In genomic region chr1:8004803-8005573, GRCh38 we compare ENCODE assay signal across 8 cellular contexts. TPM values are rescaled to one million over a fixed set of nuclear protein-coding genes. Genes with fewer than 3 reads are reported as not detected.
DNase-seq lines count a peak whose midpoint lies in the region; ATAC-seq and TF ChIP-seq lines count a peak whose summit lies in the region.

No MANE protein-coding gene starts in this region.

- H3K36me3 Mint-ChIP-seq in naive thymus-derived CD8-positive, alpha-beta T cell = peaks cover 8 to 28% (median 10%) of the 10 kb centered on the region in 3 donors

- H3K4me3 ChIP-seq in foreskin fibroblast (ENCODE audit: low read depth in 1 of 2, low read length in 2 of 2) = peak overlapping the region; percentile 13 to 25

- no peak for ATAC-seq in HG03565 (IDR thresholded peaks at IDR 0.05; ENCODE audit: unreplicated experiment)
- no peak for ATAC-seq in naive thymus-derived CD8-positive, alpha-beta T cell
- no peak for ATAC-seq in GM21619 (IDR thresholded peaks at IDR 0.05; ENCODE audit: unreplicated experiment)

- POLR2A ChIA-PET in naive thymus-derived CD8-positive, alpha-beta T cell (lab: Charles Lee) = interaction anchor here (0.7 kb wide), 1 partner anchor 291 kb away, joined by 3 read pairs; no protein-coding TSS in a partner anchor

- no peaks in the 10 kb centered on the region for H3K4me1 Mint-ChIP-seq in naive thymus-derived CD8-positive, alpha-beta T cell

- peak; percentile 22 for DNase-seq in SKM-1 treated with dmso at 0.1 percent for 144 hours (lab: John Stamatoyannopoulos, UW; ENCODE audit: unreplicated experiment)
- DNase-seq in SKM-1 (lab: John Stamatoyannopoulos, UW; ENCODE audit: unreplicated experiment) = no peak
- peak; percentile 85 for DNase-seq in SK-MEL-5 (ENCODE audit: low read depth, low spot score)
- peak; percentile 95 to 96 for DNase-seq in foreskin fibroblast
- DNase-seq in pulmonary artery endothelial cell (ENCODE audit: low read depth, low spot score) = peak; percentile 19
- DNase-seq in naive thymus-derived CD8-positive, alpha-beta T cell = no peak

- H3K27me3 Mint-ChIP-seq in naive thymus-derived CD8-positive, alpha-beta T cell = no peaks in the 10 kb centered on the region

- TF ChIP-seq CTCF in foreskin fibroblast (IDR thresholded peaks at IDR 0.05; ENCODE audit: low read depth, low read length) = no peak

- no peaks in the 10 kb centered on the region for H3K9me3 Mint-ChIP-seq in naive thymus-derived CD8-positive, alpha-beta T cell

- H3K4me3 Mint-ChIP-seq in naive thymus-derived CD8-positive, alpha-beta T cell = no peak overlapping the region

- in situ Hi-C loops in SK-MEL-5 (cut with HindIII; ENCODE audit: low pct_unique_long_range_greater_than_20kb, low sequenced_read_pairs) = loop anchor here (25.0 kb wide), 1 partner anchor 307 kb away; the partner anchor contains the start of gene SLC45A1

- no peak overlapping the region for H3K27ac Mint-ChIP-seq in naive thymus-derived CD8-positive, alpha-beta T cell

RNA-seq across cellular contexts. Expression of gene ERRFI1, which starts 21.1 kb away (rescaled TPM):
- 8.6 and 9.2 TPM in 2 replicates for total RNA-seq in SK-MEL-5 (2014; rRNA removed; shearing (Covaris generic))
- polyA plus RNA-seq in SK-MEL-5 (2015; cell fraction: cytosol; rRNA removed) = 34.8 and 38.1 TPM in 2 replicates
- 29.7 and 37.4 TPM in 2 replicates for polyA plus RNA-seq in SK-MEL-5 (2015; cell fraction: nucleus; rRNA removed)
- 42.6 and 51.0 TPM in 2 replicates for total RNA-seq in pulmonary artery endothelial cell
- 1 to 10 TPM; 1.0 to 2.1 TPM for total RNA-seq in naive thymus-derived CD8-positive, alpha-beta T cell
- polyA plus RNA-seq in naive thymus-derived CD8-positive, alpha-beta T cell = under 1 TPM in 2 of 3 donors, not detected in 1; 0.28 to 0.42 TPM

RNA-seq across cellular contexts. Expression of gene PARK7, which starts 43.5 kb away (rescaled TPM):
- total RNA-seq in SK-MEL-5 (2014; rRNA removed; shearing (Covaris generic)) = 264 and 305 TPM in 2 replicates
- polyA plus RNA-seq in SK-MEL-5 (2015; cell fraction: cytosol; rRNA removed) = 237 and 272 TPM in 2 replicates
- polyA plus RNA-seq in SK-MEL-5 (2015; cell fraction: nucleus; rRNA removed) = 36.3 and 66.4 TPM in 2 replicates
- total RNA-seq in pulmonary artery endothelial cell = 234 and 248 TPM in 2 replicates
- total RNA-seq in naive thymus-derived CD8-positive, alpha-beta T cell = 100 to 1,000 TPM; 110 to 113 TPM
- polyA plus RNA-seq in naive thymus-derived CD8-positive, alpha-beta T cell = 100 to 1,000 TPM; 318 to 348 (median 345) TPM

Comparison
In these comparisons a context has a peak if more than half of its experiments do, and no peak if none do; other contexts are left out.
1. DNase-seq: peak in SKM-1 treated with dmso at 0.1 percent for 144 hours (single experiment), SK-MEL-5 (single experiment), foreskin fibroblast (2 of 2) and pulmonary artery endothelial cell (single experiment); none in SKM-1 (single experiment) and naive thymus-derived CD8-positive, alpha-beta T cell (0 of 10).